Comparison of ENCODE assay signal across 10 cellular contexts in the genomic region with DNA sequence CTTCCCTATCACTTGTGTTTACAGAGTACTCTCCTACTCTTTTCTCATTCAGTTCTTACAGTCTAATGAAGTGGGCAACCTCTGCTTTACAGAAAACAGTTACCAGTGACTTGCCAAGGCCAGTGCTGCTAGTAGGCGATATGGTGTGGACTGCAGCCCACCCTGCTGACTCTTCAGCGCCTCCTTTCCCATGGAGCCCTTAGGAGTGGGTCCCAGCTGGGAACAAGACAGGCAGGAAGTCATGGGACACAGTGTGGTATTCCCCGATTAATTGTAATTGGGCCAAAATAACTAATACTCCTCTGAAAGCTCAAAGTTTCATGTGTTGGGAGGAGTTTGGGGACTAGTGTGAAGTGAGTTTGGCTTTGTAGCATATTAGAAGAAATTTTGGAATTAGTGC.
DNase-seq lines count a peak whose midpoint lies in the region; ATAC-seq and TF ChIP-seq lines count a peak whose summit lies in the region.
"Had no signal": no experiment of that assay in that cellular context is flagged by ENCODE, and none has a peak within 500 bp of the region (broad histone marks: within the 10 kb centered on the region; RNA-seq: fewer than 3 reads in every experiment).

No MANE protein-coding gene starts in this region.

- H3K4me1 Mint-ChIP-seq in natural killer cell, result peaks cover 54 to 87% of the 10 kb centered on the region in 2 donors
- H3K4me1 Mint-ChIP-seq in natural killer cell treated with Interleukin-12 subunit alpha and Interleukin-12 subunit beta and Interleukin-15 and Interleukin-18, amount 100 ng/mL, for 72 hours (ENCODE audit: low read depth in 2 of 2), result peaks cover 27 to 62% of the 10 kb centered on the region in 2 donors
- peaks cover 57 to 73% of the 10 kb centered on the region in 2 donors for H3K4me1 Mint-ChIP-seq in effector memory CD8-positive, alpha-beta T cell (ENCODE audit: low read depth in 2 of 2)
- peaks cover 68 to 95% (median 93%) of the 10 kb centered on the region in 4 donors for H3K4me1 Mint-ChIP-seq in naive thymus-derived CD8-positive, alpha-beta T cell

- ATAC-seq in natural killer cell, result peak in 1 of 3 donors; percentile 14
- no peak for ATAC-seq in natural killer cell treated with Interleukin-12 subunit alpha and Interleukin-12 subunit beta and Interleukin-15 and Interleukin-18, amount 100 ng/mL, for 72 hours
- ATAC-seq in effector memory CD8-positive, alpha-beta T cell (replicated peaks), result no peak
- no peak for ATAC-seq in naive thymus-derived CD8-positive, alpha-beta T cell

- no peaks in the 10 kb centered on the region for H3K36me3 Mint-ChIP-seq in natural killer cell
- no peaks in the 10 kb centered on the region for H3K36me3 Mint-ChIP-seq in natural killer cell treated with Interleukin-12 subunit alpha and Interleukin-12 subunit beta and Interleukin-15 and Interleukin-18, amount 100 ng/mL, for 72 hours
- peaks cover 26% of the 10 kb centered on the region for H3K36me3 Mint-ChIP-seq in effector memory CD8-positive, alpha-beta T cell (ENCODE audit: insufficient read depth)
- H3K36me3 Mint-ChIP-seq in naive thymus-derived CD8-positive, alpha-beta T cell, result peaks cover 0 to 28% (median 16%) of the 10 kb centered on the region in 3 donors

- DNase-seq in natural killer cell, result no peak
- DNase-seq in natural killer cell treated with Interleukin-12 subunit alpha and Interleukin-12 subunit beta and Interleukin-15 and Interleukin-18, amount 100 ng/mL, for 72 hours (ENCODE audit: low spot score), result no peak
- DNase-seq in effector memory CD8-positive, alpha-beta T cell, result no peak
- no peak for DNase-seq in naive thymus-derived CD8-positive, alpha-beta T cell
- DNase-seq in HuH-7.5 (ENCODE audit: low spot score), result no peak
- no peak for DNase-seq in NCI-H82 treated with DMSO at 0.1 percent for 48 hours (lab: John Stamatoyannopoulos, UW; ENCODE audit: unreplicated experiment)
- no peak for DNase-seq in SIG-M5 treated with dmso at 0.1 percent for 504 hours (lab: John Stamatoyannopoulos, UW; ENCODE audit: unreplicated experiment)
- no peak for DNase-seq in DMS 273 treated with DMSO at 0.1 percent for 48 hours (lab: John Stamatoyannopoulos, UW)
- DNase-seq: activated CD8-positive, alpha-beta memory T cell treated with anti-CD3 and anti-CD28 coated beads, Interleukin-2, amount 50 U/mL, for 48 hours; NCI-H1436 had no signal

- TF ChIP-seq CTCF in natural killer cell (IDR thresholded peaks at IDR 0.05), result no peak

- POLR2A ChIA-PET in naive thymus-derived CD8-positive, alpha-beta T cell (lab: Charles Lee), result interaction anchor here (0.6 to 4.6 kb wide), 6 partner anchors 10 to 44 kb away, joined by 3 to 32 read pairs (median 7); no protein-coding TSS in a partner anchor

- H3K27me3 Mint-ChIP-seq in natural killer cell (ENCODE audit: low read depth in 2 of 2), result no peaks in the 10 kb centered on the region
- H3K27me3 Mint-ChIP-seq in natural killer cell treated with Interleukin-12 subunit alpha and Interleukin-12 subunit beta and Interleukin-15 and Interleukin-18, amount 100 ng/mL, for 72 hours, result no peaks in the 10 kb centered on the region
- no peaks in the 10 kb centered on the region for H3K27me3 Mint-ChIP-seq in effector memory CD8-positive, alpha-beta T cell
- H3K27me3 Mint-ChIP-seq in naive thymus-derived CD8-positive, alpha-beta T cell, result no peaks in the 10 kb centered on the region

- H3K4me3 Mint-ChIP-seq in natural killer cell, result no peak overlapping the region
- H3K4me3 Mint-ChIP-seq in natural killer cell treated with Interleukin-12 subunit alpha and Interleukin-12 subunit beta and Interleukin-15 and Interleukin-18, amount 100 ng/mL, for 72 hours, result no peak overlapping the region
- H3K4me3 Mint-ChIP-seq in effector memory CD8-positive, alpha-beta T cell, result no peak overlapping the region
- peak overlapping the region; percentile 4 to 82 (median 67) for H3K4me3 Mint-ChIP-seq in naive thymus-derived CD8-positive, alpha-beta T cell

- no peaks in the 10 kb centered on the region for H3K9me3 Mint-ChIP-seq in natural killer cell
- peaks cover 3% of the 10 kb centered on the region for H3K9me3 Mint-ChIP-seq in natural killer cell treated with Interleukin-12 subunit alpha and Interleukin-12 subunit beta and Interleukin-15 and Interleukin-18, amount 100 ng/mL, for 72 hours
- no peaks in the 10 kb centered on the region for H3K9me3 Mint-ChIP-seq in effector memory CD8-positive, alpha-beta T cell
- no peaks in the 10 kb centered on the region for H3K9me3 Mint-ChIP-seq in naive thymus-derived CD8-positive, alpha-beta T cell

- intact Hi-C loops in natural killer cell (cut with micrococcal nuclease), result no loop called here

- peak overlapping the region; percentile 67 to 89 for H3K27ac Mint-ChIP-seq in natural killer cell
- peak overlapping the region in 1 of 2 donors; percentile 84 for H3K27ac Mint-ChIP-seq in natural killer cell treated with Interleukin-12 subunit alpha and Interleukin-12 subunit beta and Interleukin-15 and Interleukin-18, amount 100 ng/mL, for 72 hours
- H3K27ac Mint-ChIP-seq in effector memory CD8-positive, alpha-beta T cell, result peak overlapping the region; percentile 49 to 86
- peak overlapping the region; percentile 84 to 98 (median 89) for H3K27ac Mint-ChIP-seq in naive thymus-derived CD8-positive, alpha-beta T cell

Comparison
In these comparisons a context has a peak if more than half of its experiments do, and no peak if none do; other contexts are left out.
1. H3K4me3 Mint-ChIP-seq: peak in naive thymus-derived CD8-positive, alpha-beta T cell (10 of 10); none in natural killer cell (single experiment), natural killer cell treated with Interleukin-12 subunit alpha and Interleukin-12 subunit beta and Interleukin-15 and Interleukin-18, amount 100 ng/mL, for 72 hours (single experiment) and effector memory CD8-positive, alpha-beta T cell (0 of 2).